ENCODE assay signal across 13 cellular contexts in genomic region chr6:158781692-158782373, GRCh38. TPM values are rescaled to one million over a fixed set of nuclear protein-coding genes. Genes with fewer than 3 reads are reported as not detected.
DNase-seq lines count a peak whose midpoint lies in the region; ATAC-seq and TF ChIP-seq lines count a peak whose summit lies in the region.
"Had no signal": no experiment of that assay in that cellular context is flagged by ENCODE, and none has a peak within 500 bp of the region (broad histone marks: within the 10 kb centered on the region; RNA-seq: fewer than 3 reads in every experiment).

No MANE protein-coding gene starts in this region.

- ATAC-seq in left ventricle myocardium superior: peak; percentile 60
- peak; percentile 2 for ATAC-seq in mucosa of descending colon
- no peak for ATAC-seq in HG02588 (IDR thresholded peaks at IDR 0.05; ENCODE audit: unreplicated experiment)

- peaks cover 89% of the 10 kb centered on the region for H3K36me3 Mint-ChIP-seq in brain

- no peak overlapping the region for H3K4me3 Mint-ChIP-seq in brain
- H3K4me3 Mint-ChIP-seq: activated B cell treated with CpG ODN at 0.5 μM for 24 hours had no signal

- peaks cover 19% of the 10 kb centered on the region for H3K36me3 ChIP-seq in mucosa of descending colon (ENCODE audit: low read depth)

- H3K4me3 ChIP-seq in mucosa of descending colon: no peak overlapping the region
- H3K4me3 ChIP-seq: BLaER1, SK-N-MC had no signal

- intact Hi-C loops in left ventricle myocardium superior (cut with micrococcal nuclease): no loop called here
- intact Hi-C loops in cardiac septum (cut with DNase I): no loop called here
- intact Hi-C loops in mucosa of descending colon (cut with DNase I, micrococcal nuclease): no loop called here

- H3K27ac Mint-ChIP-seq in brain: peak overlapping the region in 3 of 5 experiments; percentile 16 to 57 (median 51)

- no peaks in the 10 kb centered on the region for H3K9me3 Mint-ChIP-seq in brain
- H3K9me3 Mint-ChIP-seq: activated B cell treated with CpG ODN at 0.5 μM for 24 hours had no signal

- TF ChIP-seq CTCF in brain (conservative IDR thresholded peaks at IDR 0.05) (no peak), mucosa of descending colon (IDR thresholded peaks at IDR 0.05) (no peak)

- DNase-seq in left ventricle myocardium superior (no peak), cardiac septum (ENCODE audit: low spot score) (no peak), mucosa of descending colon (peak in 1 of 3 donors; percentile 39), NCI-H1436 treated with DMSO at 0.1 percent for 48 hours (lab: John Stamatoyannopoulos, UW) (no peak), ecto neural progenitor cell (ENCODE audit: low spot score) (no peak), NCI-H2081 treated with DMSO at 0.1 percent for 48 hours (lab: John Stamatoyannopoulos, UW) (no peak)
- DNase-seq: activated B cell treated with CpG ODN at 0.5 μM for 24 hours, Kasumi-1, NCI-H187 treated with DMSO at 0.1 percent for 48 hours had no signal

- H3K27me3 Mint-ChIP-seq in brain: no peaks in the 10 kb centered on the region
- H3K27me3 Mint-ChIP-seq: activated B cell treated with CpG ODN at 0.5 μM for 24 hours had no signal

- H3K4me1 ChIP-seq in mucosa of descending colon (ENCODE audit: low read depth): peaks cover 26% of the 10 kb centered on the region
- H3K4me1 ChIP-seq: BLaER1 had no signal

- no peaks in the 10 kb centered on the region for H3K9me3 ChIP-seq in mucosa of descending colon
- H3K9me3 ChIP-seq: BLaER1 had no signal

- H3K4me1 Mint-ChIP-seq in brain: peaks cover 5% of the 10 kb centered on the region

RNA-seq across cellular contexts. Expression of gene EZR, which starts 37.3 kb away (rescaled TPM):
- 195 TPM for total RNA-seq in left ventricle myocardium superior
- total RNA-seq in cardiac septum: 141 TPM
- polyA plus RNA-seq in brain (ENCODE audit: insufficient read depth, low read depth, low replicate concordance): 317 TPM
- total RNA-seq in mucosa of descending colon: 100 to 1,000 TPM; 220 to 421 (median 334) TPM
